In genomic region chr19:45178262-45179062, GRCh38 we compare ENCODE assay signal across 8 cellular contexts.
DNase-seq lines count a peak whose midpoint lies in the region; ATAC-seq and TF ChIP-seq lines count a peak whose summit lies in the region.

BLOC1S3 (plus strand) TSS chr19:45178784; CDS start chr19:45179297, 513 bp downstream.

- peak within 1 kb of the TSS; percentile 81 for H3K4me3 Mint-ChIP-seq in central memory CD8-positive, alpha-beta T cell

- H3K4me3 ChIP-seq in AG10803 (ENCODE audit: low read length), result peak within 1 kb of the TSS; percentile 99

- peaks cover 27% of the 10 kb centered on the region for H3K36me3 Mint-ChIP-seq in central memory CD8-positive, alpha-beta T cell (ENCODE audit: insufficient read depth)

- DNase-seq in AG10803 (ENCODE audit: low read depth) (peak; percentile 100), NCI-H345 treated with DMSO at 0.1 percent for 48 hours (lab: John Stamatoyannopoulos, UW; ENCODE audit: unreplicated experiment) (peak; percentile 98), iris pigment epithelial cell (ENCODE audit: low read depth) (peak; percentile 100)
- DNase-seq in activated CD4-positive, CD25-positive, alpha-beta regulatory T cell (lab: John Stamatoyannopoulos, UW), result peak; percentile 98 to 100 (median 99)
- peak; percentile 98 to 100 for DNase-seq in central memory CD8-positive, alpha-beta T cell (ENCODE audit: low spot score in 2 of 2)
- peak; percentile 99 to 100 for DNase-seq in stimulated activated CD4-positive, alpha-beta T cell treated with anti-CD3 and anti-CD28 coated beads, Interleukin-12 subunit alpha, Interleukin-12 subunit beta, amount 100 ng/mL, for 24 hours (ENCODE audit: low read depth in 2 of 2)

- H3K27ac Mint-ChIP-seq in central memory CD8-positive, alpha-beta T cell (ENCODE audit: low read depth), result peak within 1 kb of the TSS; percentile 88

- no peaks in the 10 kb centered on the region for H3K9me3 Mint-ChIP-seq in central memory CD8-positive, alpha-beta T cell

- H3K27me3 Mint-ChIP-seq in central memory CD8-positive, alpha-beta T cell, result no peaks in the 10 kb centered on the region

- TF ChIP-seq CTCF in AG10803 (conservative IDR thresholded peaks at IDR 0.05; ENCODE audit: low read length), result peak; percentile 40

- H3K4me1 Mint-ChIP-seq in central memory CD8-positive, alpha-beta T cell, result peaks cover 29% of the 10 kb centered on the region

- peak; percentile 82 for ATAC-seq in GM19023 (IDR thresholded peaks at IDR 0.05; ENCODE audit: unreplicated experiment)
- ATAC-seq in HG03280 (IDR thresholded peaks at IDR 0.05; ENCODE audit: unreplicated experiment), result peak; percentile 78
- peak; percentile 85 for ATAC-seq in central memory CD8-positive, alpha-beta T cell (replicated peaks; ENCODE audit: extremely low read depth, poor library complexity, severe bottlenecking)

Comparison
In these comparisons a context has a peak if more than half of its experiments do, and no peak if none do; other contexts are left out.
1. Peak in every context shown above with its lines: DNase-seq, ATAC-seq and H3K4me3 ChIP-seq.